Comparison of ENCODE assay signal across 8 cellular contexts in the genomic region with DNA sequence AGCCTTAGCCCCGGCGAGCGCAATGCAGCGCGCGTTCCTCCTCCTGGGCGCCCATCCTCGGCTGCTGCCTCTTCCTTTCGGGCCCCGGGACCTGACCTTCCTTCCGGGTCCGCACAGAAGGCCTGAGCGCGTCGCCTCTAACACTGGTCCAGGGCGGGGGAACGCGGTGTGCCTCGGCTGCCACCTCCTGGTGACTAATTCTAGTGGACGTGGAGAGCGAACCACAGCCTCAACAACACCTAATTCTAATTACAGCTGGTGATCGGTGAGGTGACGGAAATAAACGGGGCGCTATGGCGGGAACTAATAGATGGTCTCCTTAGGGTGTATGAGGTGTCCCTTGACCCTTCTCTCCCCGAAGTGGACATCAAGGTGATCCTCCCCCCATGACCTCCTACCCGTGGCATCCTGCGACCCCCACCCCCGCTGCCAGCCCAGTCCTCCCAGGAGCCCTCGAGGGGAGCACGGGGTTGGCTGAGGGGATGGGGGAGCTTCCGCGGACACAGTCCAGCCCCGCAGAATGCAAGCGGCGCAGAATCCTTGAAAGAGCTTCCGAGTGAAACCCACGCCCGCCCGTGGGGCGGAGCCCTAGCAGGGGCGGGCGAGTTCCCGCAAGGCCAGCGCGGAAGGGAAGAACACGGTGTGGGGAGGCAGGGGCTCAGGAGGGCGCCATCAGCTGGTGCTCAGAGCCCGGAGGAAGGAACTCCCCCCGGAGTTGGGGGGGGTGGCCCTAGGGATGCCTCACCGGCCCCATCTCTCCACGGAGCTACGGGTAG. TPM values are rescaled to one million over a fixed set of nuclear protein-coding genes. Genes with fewer than 3 reads are reported as not detected.
DNase-seq lines count a peak whose midpoint lies in the region; ATAC-seq and TF ChIP-seq lines count a peak whose summit lies in the region.

No MANE protein-coding gene starts in this region.

- H3K27ac Mint-ChIP-seq in activated naive CD4-positive, alpha-beta T cell treated with anti-CD3 and anti-CD28 coated beads for 36 hours = no peak overlapping the region
- H3K27ac Mint-ChIP-seq in type B pancreatic cell = no peak overlapping the region

- no peaks in the 10 kb centered on the region for H3K9me3 ChIP-seq in neutrophil

- intact Hi-C loops in activated naive CD4-positive, alpha-beta T cell treated with anti-CD3 and anti-CD28 coated beads for 36 hours (cut with micrococcal nuclease) = loop anchor here (1.0 to 2.0 kb wide), 7 partner anchors 13 to 418 kb away; a partner anchor contains a TSS

- H3K36me3 ChIP-seq in neutrophil = no peaks in the 10 kb centered on the region

- CTCF ChIA-PET in activated naive CD4-positive, alpha-beta T cell treated with anti-CD3 and anti-CD28 coated beads for 36 hours (lab: Charles Lee) = interaction anchor here (0.6 to 5.1 kb wide), 24 partner anchors 11 to 424 kb away, joined by 3 to 22 read pairs (median 4); a partner anchor contains a TSS

- DNase-seq in G401 (ENCODE audit: low spot score) (peak; percentile 42), HuH-7 (ENCODE audit: low spot score) (peak; percentile 42), RPMI8226 (peak; percentile 87), glomerular visceral epithelial cell (ENCODE audit: extremely low spot score) (peak; percentile 81), type B pancreatic cell (ENCODE audit: extremely low spot score, unreplicated experiment) (peak; percentile 78)
- DNase-seq in activated naive CD4-positive, alpha-beta T cell treated with anti-CD3 and anti-CD28 coated beads for 36 hours = peak; percentile 77

- TF ChIP-seq CTCF in neutrophil (IDR thresholded peaks at IDR 0.05) = peak; percentile 81
- TF ChIP-seq CTCF in type B pancreatic cell (conservative IDR thresholded peaks at IDR 0.05) = peak; percentile 82

- H3K27me3 ChIP-seq in neutrophil = no peaks in the 10 kb centered on the region

- peak overlapping the region; percentile 65 to 82 for H3K4me3 ChIP-seq in neutrophil (ENCODE audit: low read depth in 1 of 2, low read length in 1 of 2)

- peak overlapping the region; percentile 71 for H3K27ac ChIP-seq in neutrophil

- H3K4me3 Mint-ChIP-seq in activated naive CD4-positive, alpha-beta T cell treated with anti-CD3 and anti-CD28 coated beads for 36 hours = no peak overlapping the region
- peak overlapping the region; percentile 88 for H3K4me3 Mint-ChIP-seq in type B pancreatic cell

- in situ Hi-C loops in G401 (cut with HindIII; ENCODE audit: low sequenced_read_pairs) = no loop called here

- H3K9me3 Mint-ChIP-seq in activated naive CD4-positive, alpha-beta T cell treated with anti-CD3 and anti-CD28 coated beads for 36 hours = no peaks in the 10 kb centered on the region
- no peaks in the 10 kb centered on the region for H3K9me3 Mint-ChIP-seq in type B pancreatic cell

- H3K27me3 Mint-ChIP-seq in activated naive CD4-positive, alpha-beta T cell treated with anti-CD3 and anti-CD28 coated beads for 36 hours (ENCODE audit: low read depth) = peaks cover 13% of the 10 kb centered on the region
- H3K27me3 Mint-ChIP-seq in type B pancreatic cell = peaks cover 4% of the 10 kb centered on the region

- peaks cover 2% of the 10 kb centered on the region for H3K4me1 Mint-ChIP-seq in activated naive CD4-positive, alpha-beta T cell treated with anti-CD3 and anti-CD28 coated beads for 36 hours (ENCODE audit: low read depth)
- no peaks in the 10 kb centered on the region for H3K4me1 Mint-ChIP-seq in type B pancreatic cell (ENCODE audit: unreplicated experiment)

- H3K4me1 ChIP-seq in neutrophil (ENCODE audit: control insufficient read depth in 1 of 2, insufficient read depth in 1 of 2, low read depth in 1 of 2, low read length in 1 of 2) = peaks cover 34 to 38% of the 10 kb centered on the region in 2 experiments

- no peaks in the 10 kb centered on the region for H3K36me3 Mint-ChIP-seq in activated naive CD4-positive, alpha-beta T cell treated with anti-CD3 and anti-CD28 coated beads for 36 hours (ENCODE audit: low read depth)
- no peaks in the 10 kb centered on the region for H3K36me3 Mint-ChIP-seq in type B pancreatic cell

- peak; percentile 96 for ATAC-seq in GM21717 (IDR thresholded peaks at IDR 0.05; ENCODE audit: unreplicated experiment)

RNA-seq across cellular contexts. Expression of a gene that starts 12.8 kb away (rescaled TPM):
- not detected in 2 replicates for total RNA-seq in G401 (2014; rRNA removed; shearing (Covaris generic))
- 10 to 100 TPM; 25.0 to 31.7 TPM for total RNA-seq in activated naive CD4-positive, alpha-beta T cell treated with anti-CD3 and anti-CD28 coated beads for 36 hours
- 1.6 and 4.5 TPM in 2 replicates for total RNA-seq in type B pancreatic cell (ENCODE audit: low replicate concordance)

RNA-seq across cellular contexts. Expression of a gene that starts 28.6 kb away (rescaled TPM):
- total RNA-seq in G401 (2014; rRNA removed; shearing (Covaris generic)) = not detected in 2 replicates
- not detected for total RNA-seq in activated naive CD4-positive, alpha-beta T cell treated with anti-CD3 and anti-CD28 coated beads for 36 hours
- total RNA-seq in type B pancreatic cell (ENCODE audit: low replicate concordance) = not detected in 2 replicates

RNA-seq across cellular contexts. Expression of a gene that starts 33.5 kb away (rescaled TPM):
- total RNA-seq in G401 (2014; rRNA removed; shearing (Covaris generic)) = not detected in 2 replicates
- 10 to 100 TPM; 10.5 to 11.7 TPM for total RNA-seq in activated naive CD4-positive, alpha-beta T cell treated with anti-CD3 and anti-CD28 coated beads for 36 hours
- total RNA-seq in type B pancreatic cell (ENCODE audit: low replicate concordance) = 7.4 and 17.9 TPM in 2 replicates

RNA-seq across cellular contexts. Expression of a gene that starts 48.8 kb away (rescaled TPM):
- not detected in 2 replicates for total RNA-seq in G401 (2014; rRNA removed; shearing (Covaris generic))
- not detected for total RNA-seq in activated naive CD4-positive, alpha-beta T cell treated with anti-CD3 and anti-CD28 coated beads for 36 hours
- 45.2 and 121 TPM in 2 replicates for total RNA-seq in type B pancreatic cell (ENCODE audit: low replicate concordance)

Comparison
In these comparisons a context has a peak if more than half of its experiments do, and no peak if none do; other contexts are left out.
1. Peak in every context shown above with its lines: DNase-seq, ATAC-seq, H3K4me3 ChIP-seq and H3K27ac ChIP-seq.